Comparison of ENCODE assay signal across 19 cellular contexts in genomic region chr4:19987746-19988145, GRCh38.
A peak's percentile ranks its signal among the peaks of the same experiment; 100 is the strongest.
DNase-seq lines count a peak whose midpoint lies in the region; ATAC-seq, FAIRE-seq and TF ChIP-seq lines count a peak whose summit lies in the region.
"Had no signal": no experiment of that assay in that cellular context is flagged by ENCODE, and none has a peak within 500 bp of the region (broad histone marks: within the 10 kb centered on the region; RNA-seq: fewer than 3 reads in every experiment).

No MANE protein-coding gene starts in this region.

- H3K27ac ChIP-seq in esophagus squamous epithelium: no peak overlapping the region
- H3K27ac ChIP-seq: BLaER1, KMS-11 had no signal

- H3K4me1 ChIP-seq in BE2C (no peaks in the 10 kb centered on the region), esophagus squamous epithelium (peaks cover 0 to 5% (median 0%) of the 10 kb centered on the region in 3 donors)

- no peak for FAIRE-seq in RCC 7860 (lab: Jason Lieb, UNC)
- FAIRE-seq in endometrium (lab: Jason Lieb, UNC): peak; percentile 97

- no peak for ATAC-seq in activated T-cell treated with anti-CD3 and anti-CD28 coated beads, Interleukin-2, amount 50 U/mL, for 72 hours (replicated peaks in 1 of 2)

- DNase-seq in AG10803 (ENCODE audit: low read depth) (peak; percentile 68), RCC 7860 (ENCODE audit: low spot score) (peak; percentile 45), neural crest cell (ENCODE audit: low read depth, low spot score) (no peak), BE2C (no peak), esophagus squamous epithelium (lab: John Stamatoyannopoulos, UW) (no peak), DMS79 (lab: John Stamatoyannopoulos, UW) (no peak)
- no peak for DNase-seq in activated T-cell treated with anti-CD3 and anti-CD28 coated beads, Interleukin-2, amount 50 U/mL, for 72 hours
- DNase-seq: activated naive CD8-positive, alpha-beta T cell treated with anti-CD3 and anti-CD28 coated beads, Interleukin-2, amount 10 ng/mL, durations not matched to agents 7 days and 5 days; DMS79 treated with DMSO at 0.1 percent for 48 hours; H9; islet precursor cell; NCI-H146; NCI-H526; posterior cingulate gyrus; substantia nigra; T-helper 2 cell had no signal

- H3K36me3 ChIP-seq in BE2C (no peaks in the 10 kb centered on the region), esophagus squamous epithelium (no peaks in the 10 kb centered on the region)
- H3K36me3 ChIP-seq: BLaER1 had no signal

- peak overlapping the region; percentile 7 for H3K27ac Mint-ChIP-seq in neural crest cell (ENCODE audit: unreplicated experiment)
- no peak overlapping the region for H3K27ac Mint-ChIP-seq in activated T-cell treated with anti-CD3 and anti-CD28 coated beads, Interleukin-2, amount 50 U/mL, for 72 hours
- H3K27ac Mint-ChIP-seq: activated naive CD8-positive, alpha-beta T cell treated with anti-CD3 and anti-CD28 coated beads, Interleukin-2, amount 10 ng/mL, durations not matched to agents 7 days and 5 days; H9 had no signal

- H3K27me3 ChIP-seq in BE2C: no peaks in the 10 kb centered on the region
- no peaks in the 10 kb centered on the region for H3K27me3 ChIP-seq in esophagus squamous epithelium
- H3K27me3 ChIP-seq: BLaER1 had no signal

- TF ChIP-seq CTCF in AG10803 (conservative IDR thresholded peaks at IDR 0.05; ENCODE audit: low read length): no peak
- TF ChIP-seq CTCF in neural crest cell (conservative IDR thresholded peaks at IDR 0.05): no peak
- no peak for TF ChIP-seq CTCF in BE2C (IDR thresholded peaks at IDR 0.05; ENCODE audit: low read depth, low read length)
- TF ChIP-seq CTCF in esophagus squamous epithelium (IDR thresholded peaks at IDR 0.05): no peak

- H3K4me3 ChIP-seq in AG10803 (ENCODE audit: low read length) (no peak overlapping the region), BE2C (ENCODE audit: low read depth, low read length) (no peak overlapping the region), esophagus squamous epithelium (no peak overlapping the region)
- H3K4me3 ChIP-seq: BLaER1 had no signal

- no peaks in the 10 kb centered on the region for H3K36me3 Mint-ChIP-seq in neural crest cell (ENCODE audit: low read depth)
- H3K36me3 Mint-ChIP-seq in activated T-cell treated with anti-CD3 and anti-CD28 coated beads, Interleukin-2, amount 50 U/mL, for 72 hours (ENCODE audit: insufficient read depth in 2 of 2): no peaks in the 10 kb centered on the region
- H3K36me3 Mint-ChIP-seq: activated naive CD8-positive, alpha-beta T cell treated with anti-CD3 and anti-CD28 coated beads, Interleukin-2, amount 10 ng/mL, durations not matched to agents 7 days and 5 days had no signal

- no peaks in the 10 kb centered on the region for H3K9me3 ChIP-seq in BE2C
- no peaks in the 10 kb centered on the region for H3K9me3 ChIP-seq in esophagus squamous epithelium
- H3K9me3 ChIP-seq: BLaER1 had no signal

- TF ChIP-seq POLR2A in esophagus squamous epithelium (IDR thresholded peaks at IDR 0.05): no peak

- no peaks in the 10 kb centered on the region for H3K4me1 Mint-ChIP-seq in neural crest cell
- H3K4me1 Mint-ChIP-seq in activated T-cell treated with anti-CD3 and anti-CD28 coated beads, Interleukin-2, amount 50 U/mL, for 72 hours (ENCODE audit: low read depth): no peaks in the 10 kb centered on the region
- H3K4me1 Mint-ChIP-seq: activated naive CD8-positive, alpha-beta T cell treated with anti-CD3 and anti-CD28 coated beads, Interleukin-2, amount 10 ng/mL, durations not matched to agents 7 days and 5 days; H9 had no signal

- H3K4me3 Mint-ChIP-seq in neural crest cell: no peak overlapping the region
- no peak overlapping the region for H3K4me3 Mint-ChIP-seq in activated T-cell treated with anti-CD3 and anti-CD28 coated beads, Interleukin-2, amount 50 U/mL, for 72 hours
- H3K4me3 Mint-ChIP-seq: activated naive CD8-positive, alpha-beta T cell treated with anti-CD3 and anti-CD28 coated beads, Interleukin-2, amount 10 ng/mL, durations not matched to agents 7 days and 5 days; H9 had no signal

- no peaks in the 10 kb centered on the region for H3K27me3 Mint-ChIP-seq in neural crest cell (ENCODE audit: low read depth)
- no peaks in the 10 kb centered on the region for H3K27me3 Mint-ChIP-seq in activated T-cell treated with anti-CD3 and anti-CD28 coated beads, Interleukin-2, amount 50 U/mL, for 72 hours (ENCODE audit: low read depth)
- H3K27me3 Mint-ChIP-seq: activated naive CD8-positive, alpha-beta T cell treated with anti-CD3 and anti-CD28 coated beads, Interleukin-2, amount 10 ng/mL, durations not matched to agents 7 days and 5 days had no signal

- peaks cover 2% of the 10 kb centered on the region for H3K9me3 Mint-ChIP-seq in neural crest cell
- peaks cover 7% of the 10 kb centered on the region in 2 donors for H3K9me3 Mint-ChIP-seq in activated T-cell treated with anti-CD3 and anti-CD28 coated beads, Interleukin-2, amount 50 U/mL, for 72 hours
- H3K9me3 Mint-ChIP-seq: H9 had no signal

- intact Hi-C loops in esophagus squamous epithelium (cut with DNase I): no loop called here

Comparison
In these comparisons a context has a peak if more than half of its experiments do, and no peak if none do; other contexts are left out.
1. DNase-seq: peak in AG10803 (single experiment) and RCC 7860 (single experiment); none in neural crest cell (single experiment), activated T-cell treated with anti-CD3 and anti-CD28 coated beads, Interleukin-2, amount 50 U/mL, for 72 hours (0 of 2), BE2C (single experiment), esophagus squamous epithelium (single experiment) and DMS79 (single experiment).